16 cellular contexts compared by ENCODE assay signal in genomic region chr20:52847739-52848359, GRCh38.
DNase-seq lines count a peak whose midpoint lies in the region; ATAC-seq and TF ChIP-seq lines count a peak whose summit lies in the region.
"Had no signal": no experiment of that assay in that cellular context is flagged by ENCODE, and none has a peak within 500 bp of the region (broad histone marks: within the 10 kb centered on the region; RNA-seq: fewer than 3 reads in every experiment).

No MANE protein-coding gene starts in this region.

- H3K36me3 ChIP-seq in body of pancreas (replicated peaks in 1 of 2; ENCODE audit: insufficient read depth in 1 of 2, low read depth in 2 of 2) (no peaks in the 10 kb centered on the region), suprapubic skin (no peaks in the 10 kb centered on the region), osteoblast (ENCODE audit: insufficient read depth, low read length) (no peaks in the 10 kb centered on the region)
- H3K36me3 ChIP-seq: Peyer's patch had no signal

- no peak for TF ChIP-seq POLR2A in body of pancreas (IDR thresholded peaks at IDR 0.05)
- TF ChIP-seq POLR2A in suprapubic skin (IDR thresholded peaks at IDR 0.05), result no peak

- no peak for TF ChIP-seq EP300 in suprapubic skin (IDR thresholded peaks at IDR 0.05)

- H3K27ac ChIP-seq in body of pancreas, result no peak overlapping the region
- H3K27ac ChIP-seq in suprapubic skin, result peak overlapping the region; percentile 48
- no peak overlapping the region for H3K27ac ChIP-seq in osteoblast (ENCODE audit: low read depth, low read length)
- H3K27ac ChIP-seq: Peyer's patch, SK-N-MC had no signal

- H3K27me3 ChIP-seq in body of pancreas, result no peaks in the 10 kb centered on the region
- H3K27me3 ChIP-seq in suprapubic skin, result no peaks in the 10 kb centered on the region
- no peaks in the 10 kb centered on the region for H3K27me3 ChIP-seq in osteoblast (ENCODE audit: insufficient read depth, low read length)
- H3K27me3 ChIP-seq: Peyer's patch had no signal

- H3K4me1 ChIP-seq in body of pancreas (peaks cover 24% of the 10 kb centered on the region), suprapubic skin (no peaks in the 10 kb centered on the region), osteoblast (ENCODE audit: insufficient read depth, low read length) (no peaks in the 10 kb centered on the region)
- H3K4me1 ChIP-seq: Peyer's patch had no signal

- no peak overlapping the region for H3K4me3 ChIP-seq in body of pancreas
- no peak overlapping the region for H3K4me3 ChIP-seq in suprapubic skin
- no peak overlapping the region for H3K4me3 ChIP-seq in osteoblast (ENCODE audit: insufficient read depth, low read length)
- H3K4me3 ChIP-seq: Peyer's patch, SK-N-MC had no signal

- no peaks in the 10 kb centered on the region for H3K9me3 ChIP-seq in body of pancreas
- H3K9me3 ChIP-seq in suprapubic skin, result no peaks in the 10 kb centered on the region
- H3K9me3 ChIP-seq in osteoblast (ENCODE audit: low read depth, low read length), result no peaks in the 10 kb centered on the region
- H3K9me3 ChIP-seq: Peyer's patch had no signal

- H4K20me1 ChIP-seq in osteoblast (ENCODE audit: insufficient read depth, low read length), result no peaks in the 10 kb centered on the region

- intact Hi-C loops in body of pancreas (cut with DNase I), result no loop called here

- TF ChIP-seq CTCF in body of pancreas (IDR thresholded peaks at IDR 0.05) (no peak), suprapubic skin (IDR thresholded peaks at IDR 0.05) (no peak), osteoblast (IDR thresholded peaks at IDR 0.05; ENCODE audit: extremely low read depth, low read depth, low read length) (no peak)

- DNase-seq in NCI-H2196 (lab: John Stamatoyannopoulos, UW; ENCODE audit: unreplicated experiment) (peak; percentile 19), body of pancreas (peak in 2 of 4 donors; percentile 23 to 34), suprapubic skin (ENCODE audit: low spot score in 2 of 2) (no peak), osteoblast (ENCODE audit: insufficient read length, low spot score, missing footprints) (no peak), NOMO-1 (lab: John Stamatoyannopoulos, UW; ENCODE audit: unreplicated experiment in 2 of 2) (no peak)
- DNase-seq: CD4-positive, CD25-positive, alpha-beta regulatory T cell; GOT3; KG1; NCI-H1436; NCI-H2081; NCI-H446 treated with DMSO at 0.1 percent for 48 hours; Peyer's patch had no signal

- H3K79me2 ChIP-seq in osteoblast (ENCODE audit: insufficient read depth, low read length), result no peaks in the 10 kb centered on the region

- H3K4me2 ChIP-seq in osteoblast (ENCODE audit: insufficient read depth, low read length), result no peak overlapping the region

- 54 to 67% methylated on average over 2 of the region's 2 CpGs for WGBS in body of pancreas, 2 donors
- WGBS in suprapubic skin, result 82% methylated on average over 2 of the region's 2 CpGs

- no peak overlapping the region for H2AFZ ChIP-seq in osteoblast (ENCODE audit: low read length)

- ATAC-seq in body of pancreas (peak; percentile 38), esophagus mucosa (peak; percentile 87), HG03095 (IDR thresholded peaks at IDR 0.05; ENCODE audit: unreplicated experiment) (no peak)
- ATAC-seq: Right ventricle myocardium inferior had no signal
